15 cellular contexts compared by ENCODE assay signal in the genomic region with DNA sequence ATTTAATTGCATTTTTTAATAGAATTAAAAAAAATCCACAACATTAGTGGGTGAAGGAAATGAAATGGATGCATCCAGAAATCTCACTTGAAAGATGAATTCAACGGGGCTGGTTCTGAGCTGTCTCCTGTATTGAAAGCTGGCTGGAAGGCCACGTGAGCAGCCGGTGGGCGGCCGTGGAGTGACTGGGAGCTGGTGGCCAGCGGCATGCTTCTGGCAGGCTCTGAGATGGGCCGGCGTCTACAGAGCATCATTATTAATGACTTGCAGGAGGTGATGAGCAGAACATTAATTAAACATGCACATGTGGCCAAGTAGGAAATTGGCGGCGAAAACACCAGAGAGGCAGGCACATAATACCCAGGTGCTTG.
DNase-seq lines count a peak whose midpoint lies in the region; ATAC-seq and TF ChIP-seq lines count a peak whose summit lies in the region.
"Had no signal": no experiment of that assay in that cellular context is flagged by ENCODE, and none has a peak within 500 bp of the region (broad histone marks: within the 10 kb centered on the region; RNA-seq: fewer than 3 reads in every experiment).

No MANE protein-coding gene starts in this region.

- TF ChIP-seq CTCF in fibroblast of mammary gland (conservative IDR thresholded peaks at IDR 0.05; ENCODE audit: control insufficient read depth, insufficient read depth, low read depth, low read length), result no peak

- H3K4me3 ChIP-seq in fibroblast of mammary gland (ENCODE audit: control insufficient read depth, low read depth, low read length), result no peak overlapping the region
- H3K4me3 ChIP-seq: BLaER1, HAP-1 had no signal

- DNase-seq in DMS 273 (lab: John Stamatoyannopoulos, UW; ENCODE audit: unreplicated experiment) (peak; percentile 25), DMS 273 treated with DMSO at 0.1 percent for 48 hours (lab: John Stamatoyannopoulos, UW) (no peak), fibroblast of mammary gland (ENCODE audit: low read depth) (peak; percentile 6), superior temporal gyrus (ENCODE audit: extremely low spot score) (peak; percentile 25), LoVo (ENCODE audit: low spot score) (no peak), Ammon's horn (ENCODE audit: low spot score) (no peak)
- DNase-seq: Calu3, DND-41, GDM1, GOT3, IMR-90 had no signal

- peak; percentile 68 for ATAC-seq in SK-N-SH treated with all-trans-retinoic acid at 6 μM for 48 hours
- no peak for ATAC-seq in GM21447 (IDR thresholded peaks at IDR 0.05; ENCODE audit: unreplicated experiment)

TF ChIP-seq in SK-N-SH treated with all-trans-retinoic acid at 6 μM for 48 hours, 23 proteins besides CTCF, POLR2A, EP300 and RAD21:
- TF ChIP-seq ISL1 (CRISPR knock-in tag; IDR thresholded peaks at IDR 0.05) (0 out of 2 replicates have a peak, but pooled peaks have one; percentile 22), CSDC2 (CRISPR knock-in tag; IDR thresholded peaks at IDR 0.05) (no peak), SNAI2 (CRISPR knock-in tag; IDR thresholded peaks at IDR 0.05) (no peak), RARB (CRISPR knock-in tag; IDR thresholded peaks at IDR 0.05) (no peak), TCF4 (CRISPR knock-in tag; IDR thresholded peaks at IDR 0.05; ENCODE audit: borderline replicate concordance) (no peak), PPARA (CRISPR knock-in tag; IDR thresholded peaks at IDR 0.05; ENCODE audit: borderline replicate concordance) (no peak)
- TF ChIP-seq, protein P1, sequence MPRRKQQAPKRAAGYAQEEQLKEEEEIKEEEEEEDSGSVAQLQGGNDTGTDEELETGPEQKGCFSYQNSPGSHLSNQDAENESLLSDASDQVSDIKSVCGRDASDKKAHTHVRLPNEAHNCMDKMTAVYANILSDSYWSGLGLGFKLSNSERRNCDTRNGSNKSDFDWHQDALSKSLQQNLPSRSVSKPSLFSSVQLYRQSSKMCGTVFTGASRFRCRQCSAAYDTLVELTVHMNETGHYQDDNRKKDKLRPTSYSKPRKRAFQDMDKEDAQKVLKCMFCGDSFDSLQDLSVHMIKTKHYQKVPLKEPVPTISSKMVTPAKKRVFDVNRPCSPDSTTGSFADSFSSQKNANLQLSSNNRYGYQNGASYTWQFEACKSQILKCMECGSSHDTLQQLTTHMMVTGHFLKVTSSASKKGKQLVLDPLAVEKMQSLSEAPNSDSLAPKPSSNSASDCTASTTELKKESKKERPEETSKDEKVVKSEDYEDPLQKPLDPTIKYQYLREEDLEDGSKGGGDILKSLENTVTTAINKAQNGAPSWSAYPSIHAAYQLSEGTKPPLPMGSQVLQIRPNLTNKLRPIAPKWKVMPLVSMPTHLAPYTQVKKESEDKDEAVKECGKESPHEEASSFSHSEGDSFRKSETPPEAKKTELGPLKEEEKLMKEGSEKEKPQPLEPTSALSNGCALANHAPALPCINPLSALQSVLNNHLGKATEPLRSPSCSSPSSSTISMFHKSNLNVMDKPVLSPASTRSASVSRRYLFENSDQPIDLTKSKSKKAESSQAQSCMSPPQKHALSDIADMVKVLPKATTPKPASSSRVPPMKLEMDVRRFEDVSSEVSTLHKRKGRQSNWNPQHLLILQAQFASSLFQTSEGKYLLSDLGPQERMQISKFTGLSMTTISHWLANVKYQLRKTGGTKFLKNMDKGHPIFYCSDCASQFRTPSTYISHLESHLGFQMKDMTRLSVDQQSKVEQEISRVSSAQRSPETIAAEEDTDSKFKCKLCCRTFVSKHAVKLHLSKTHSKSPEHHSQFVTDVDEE (CRISPR knock-in tag; IDR thresholded peaks at IDR 0.05), result no peak

Comparison
In these comparisons a context has a peak if more than half of its experiments do, and no peak if none do; other contexts are left out.
1. DNase-seq: peak in DMS 273 (single experiment), fibroblast of mammary gland (single experiment) and superior temporal gyrus (single experiment); none in DMS 273 treated with DMSO at 0.1 percent for 48 hours (single experiment), LoVo (single experiment) and Ammon's horn (single experiment).